Comparison of ENCODE assay signal across 17 cellular contexts in the genomic region with DNA sequence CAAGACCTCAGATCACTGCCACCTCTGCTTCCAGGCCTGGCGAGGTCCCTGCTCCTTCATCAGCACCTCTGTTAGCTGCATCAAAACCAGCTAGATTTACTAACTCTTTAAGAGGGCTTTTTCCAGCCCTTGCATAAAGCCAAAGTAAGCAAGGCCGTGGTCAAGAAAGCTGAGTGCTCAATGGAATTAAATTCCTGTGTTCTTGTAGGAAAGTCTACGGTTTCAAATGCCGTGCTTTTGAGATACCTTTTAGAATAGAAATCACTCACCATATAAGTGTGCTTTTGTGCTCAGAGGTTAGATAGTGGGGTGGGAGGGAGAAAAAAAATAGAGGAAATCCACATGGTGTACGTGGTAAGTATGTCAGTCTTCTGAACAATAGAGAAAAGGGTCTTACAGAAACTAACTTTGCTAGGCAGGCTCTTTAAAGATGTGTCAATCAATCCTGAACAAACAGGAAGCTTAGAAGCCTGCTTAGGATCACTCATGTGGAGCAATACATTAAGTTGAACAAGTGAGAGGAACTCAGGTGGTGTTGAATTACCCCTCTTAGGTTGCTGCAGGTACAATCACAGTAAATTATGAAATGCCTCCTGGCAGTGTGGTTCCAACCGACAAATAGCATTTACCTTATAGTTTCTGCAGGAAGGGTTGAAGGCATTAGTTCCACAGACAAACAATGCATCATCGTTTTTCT.
DNase-seq lines count a peak whose midpoint lies in the region; ATAC-seq and TF ChIP-seq lines count a peak whose summit lies in the region.
"Had no signal": no experiment of that assay in that cellular context is flagged by ENCODE, and none has a peak within 500 bp of the region (broad histone marks: within the 10 kb centered on the region; RNA-seq: fewer than 3 reads in every experiment).

No MANE protein-coding gene starts in this region.

- H3K27ac ChIP-seq in ectodermal cell (ENCODE audit: insufficient read depth, low read depth, low read length, poor library complexity, severe bottlenecking) (peak overlapping the region; percentile 30), thymus (ENCODE audit: low read depth) (peak overlapping the region; percentile 61), RWPE1 (no peak overlapping the region)
- H3K27ac ChIP-seq: ovary, thyroid gland had no signal

- H3K4me1 ChIP-seq in ectodermal cell (ENCODE audit: control insufficient read depth, insufficient read depth, low read length) (peaks cover 25% of the 10 kb centered on the region), thymus (ENCODE audit: control insufficient read depth, insufficient read depth, low read length) (no peaks in the 10 kb centered on the region)

- H3K9me3 ChIP-seq in ectodermal cell (ENCODE audit: control insufficient read depth, low read length): no peaks in the 10 kb centered on the region
- H3K9me3 ChIP-seq in thymus (ENCODE audit: control insufficient read depth): no peaks in the 10 kb centered on the region
- H3K9me3 ChIP-seq: ovary, thyroid gland had no signal

- H3K27me3 ChIP-seq in ectodermal cell (ENCODE audit: control insufficient read depth, insufficient read depth, low read length, poor library complexity, severe bottlenecking): no peaks in the 10 kb centered on the region
- no peaks in the 10 kb centered on the region for H3K27me3 ChIP-seq in thymus (ENCODE audit: control insufficient read depth, insufficient read depth)
- H3K27me3 ChIP-seq: ovary, thyroid gland had no signal

- POLR2A ChIA-PET in RWPE1 (lab: Yijun Ruan, JAX; ENCODE audit: low non-redundant PET): no interaction called here

- CTCF ChIA-PET in RWPE1 (lab: Yijun Ruan, JAX): no interaction called here

- WGBS in ectodermal cell, 2 experiments: 88 to 89% methylated on average over 7 of the region's 7 CpGs
- 60% methylated on average over 7 of the region's 7 CpGs for WGBS in thymus

- ATAC-seq in Right ventricle myocardium inferior: no peak
- ATAC-seq: HCT116 had no signal

- intact Hi-C loops in Right ventricle myocardium inferior (cut with DNase I): loop anchor here (5.0 kb wide), 1 partner anchor 53 kb away; no protein-coding TSS in a partner anchor

- DNase-seq in NCI-H82 (lab: John Stamatoyannopoulos, UW) (peak; percentile 7), NCI-H82 treated with DMSO at 0.1 percent for 48 hours (lab: John Stamatoyannopoulos, UW; ENCODE audit: unreplicated experiment) (no peak), NCI-H2171 treated with DMSO at 0.1 percent for 48 hours (lab: John Stamatoyannopoulos, UW) (peak; percentile 68), RWPE1 (ENCODE audit: low spot score) (no peak), HT-29 (ENCODE audit: low spot score) (no peak), Right ventricle myocardium inferior (ENCODE audit: missing footprints) (no peak)
- DNase-seq: activated CD4-positive, alpha-beta T cell treated with anti-CD3 and anti-CD28 coated beads, Interleukin-2, amount 50 U/mL, for 1 hour; activated T-cell treated with anti-CD3 and anti-CD28 coated beads, Interleukin-2, amount 50 U/mL, for 48 hours; COR-L47; NCI-H1048; ovary; stimulated activated CD4-positive, alpha-beta T cell treated with anti-CD3 and anti-CD28 coated beads, Interleukin-12 subunit alpha, Interleukin-12 subunit beta, amount 100 ng/mL, for 4 hours; T-helper 1 cell; thyroid gland had no signal

- TF ChIP-seq CTCF in RWPE1 (conservative IDR thresholded peaks at IDR 0.05; ENCODE audit: low read depth): no peak

- H3K36me3 ChIP-seq in ectodermal cell (ENCODE audit: control insufficient read depth, insufficient read depth, low read length): peaks cover 20% of the 10 kb centered on the region
- no peaks in the 10 kb centered on the region for H3K36me3 ChIP-seq in thymus (ENCODE audit: control insufficient read depth, insufficient read depth)
- H3K36me3 ChIP-seq: ovary, thyroid gland had no signal

- H3K4me3 ChIP-seq in ectodermal cell (ENCODE audit: insufficient read depth, low read depth, low read length): no peak overlapping the region
- H3K4me3 ChIP-seq in thymus (ENCODE audit: low read length): no peak overlapping the region
- H3K4me3 ChIP-seq: ovary, thyroid gland had no signal

Comparison
In these comparisons a context has a peak if more than half of its experiments do, and no peak if none do; other contexts are left out.
1. DNase-seq: peak in NCI-H82 (single experiment) and NCI-H2171 treated with DMSO at 0.1 percent for 48 hours (single experiment); none in NCI-H82 treated with DMSO at 0.1 percent for 48 hours (single experiment), RWPE1 (single experiment), HT-29 (single experiment) and Right ventricle myocardium inferior (single experiment).